ENCODE assay signal across 7 cellular contexts in genomic region chr16:11914759-11915643, GRCh38. TPM values are rescaled to one million over a fixed set of nuclear protein-coding genes. Genes with fewer than 3 reads are reported as not detected.
DNase-seq lines count a peak whose midpoint lies in the region; ATAC-seq and TF ChIP-seq lines count a peak whose summit lies in the region.

No MANE protein-coding gene starts in this region.

- peaks cover 9 to 61% (median 39%) of the 10 kb centered on the region in 3 donors for H3K4me1 ChIP-seq in esophagus squamous epithelium
- H3K4me1 ChIP-seq in stomach smooth muscle (ENCODE audit: control insufficient read depth, insufficient read depth, low read length): peaks cover 27% of the 10 kb centered on the region

- H3K27me3 ChIP-seq in esophagus squamous epithelium: no peaks in the 10 kb centered on the region
- H3K27me3 ChIP-seq in stomach smooth muscle (ENCODE audit: control insufficient read depth in 1 of 2, insufficient read depth in 2 of 2, low read length in 2 of 2): no peaks in the 10 kb centered on the region

- intact Hi-C loops in esophagus squamous epithelium (cut with DNase I): no loop called here

- H3K9me3 ChIP-seq in esophagus squamous epithelium: no peaks in the 10 kb centered on the region
- H3K9me3 ChIP-seq in stomach smooth muscle (ENCODE audit: control insufficient read depth in 2 of 2, low read length in 2 of 2): no peaks in the 10 kb centered on the region

- H3K36me3 ChIP-seq in esophagus squamous epithelium (no peaks in the 10 kb centered on the region), stomach smooth muscle (ENCODE audit: control insufficient read depth in 2 of 2, insufficient read depth in 2 of 2, low read length in 2 of 2) (no peaks in the 10 kb centered on the region)

- H3K4me3 ChIP-seq in NB4 (ENCODE audit: low read depth, low read length): peak overlapping the region; percentile 95
- H3K4me3 ChIP-seq in esophagus squamous epithelium: peak overlapping the region; percentile 66 to 97 (median 90)
- peak overlapping the region; percentile 89 to 97 for H3K4me3 ChIP-seq in stomach smooth muscle (ENCODE audit: low read length in 2 of 2)

- peaks cover 44% of the 10 kb centered on the region for H3K4me1 Mint-ChIP-seq in activated T-cell treated with anti-CD3 and anti-CD28 coated beads, Interleukin-2, amount 50 U/mL, for 4 hours (ENCODE audit: low read depth)
- H3K4me1 Mint-ChIP-seq in naive B cell: peaks cover 26 to 44% (median 42%) of the 10 kb centered on the region in 3 donors

- H3K9ac ChIP-seq in stomach smooth muscle (ENCODE audit: low read length in 2 of 2): peak overlapping the region; percentile 68 to 83

- peak overlapping the region; percentile 41 to 95 (median 94) for H3K27ac Mint-ChIP-seq in naive B cell

- peaks cover 15% of the 10 kb centered on the region for H3K36me3 Mint-ChIP-seq in activated T-cell treated with anti-CD3 and anti-CD28 coated beads, Interleukin-2, amount 50 U/mL, for 4 hours (ENCODE audit: insufficient read depth)
- no peaks in the 10 kb centered on the region for H3K36me3 Mint-ChIP-seq in naive B cell

- TF ChIP-seq POLR2A in GM18505 (IDR thresholded peaks at IDR 0.05; ENCODE audit: borderline replicate concordance, extremely low read depth, insufficient read depth, insufficient read length) (no peak), NB4 (IDR thresholded peaks at IDR 0.05; ENCODE audit: extremely low read depth, insufficient read length) (no peak), esophagus squamous epithelium (IDR thresholded peaks at IDR 0.05) (no peak)

- TF ChIP-seq CTCF in NB4 (IDR thresholded peaks at IDR 0.05; ENCODE audit: low read depth, low read length) (no peak), esophagus squamous epithelium (IDR thresholded peaks at IDR 0.05) (no peak)

- peaks cover under 1% of the 10 kb centered on the region for H3K27me3 Mint-ChIP-seq in activated T-cell treated with anti-CD3 and anti-CD28 coated beads, Interleukin-2, amount 50 U/mL, for 4 hours (ENCODE audit: low read depth)
- no peaks in the 10 kb centered on the region for H3K27me3 Mint-ChIP-seq in naive B cell

- WGBS in esophagus squamous epithelium, 2 donors: 0% methylated on average over 17 to 26 of the region's 97 CpGs

- H3K27ac ChIP-seq in esophagus squamous epithelium: peak overlapping the region; percentile 96 to 99 (median 97)
- peak overlapping the region; percentile 80 for H3K27ac ChIP-seq in stomach smooth muscle (ENCODE audit: low read length)

- H3K9me3 Mint-ChIP-seq in activated T-cell treated with anti-CD3 and anti-CD28 coated beads, Interleukin-2, amount 50 U/mL, for 4 hours: no peaks in the 10 kb centered on the region
- H3K9me3 Mint-ChIP-seq in naive B cell: no peaks in the 10 kb centered on the region

- ATAC-seq in GM18505 (IDR thresholded peaks at IDR 0.05; ENCODE audit: unreplicated experiment): peak; percentile 33
- peak; percentile 30 for ATAC-seq in HG02588 (IDR thresholded peaks at IDR 0.05; ENCODE audit: unreplicated experiment)
- ATAC-seq in activated T-cell treated with anti-CD3 and anti-CD28 coated beads, Interleukin-2, amount 50 U/mL, for 4 hours: peak; percentile 21 to 47
- ATAC-seq in naive B cell (ENCODE audit: low read depth in 2 of 2): peak; percentile 11 to 23

- peak overlapping the region; percentile 96 for H3K4me3 Mint-ChIP-seq in activated T-cell treated with anti-CD3 and anti-CD28 coated beads, Interleukin-2, amount 50 U/mL, for 4 hours
- peak overlapping the region; percentile 91 to 96 (median 94) for H3K4me3 Mint-ChIP-seq in naive B cell

- peak; percentile 66 for DNase-seq in NB4 (ENCODE audit: low read depth)
- DNase-seq in activated T-cell treated with anti-CD3 and anti-CD28 coated beads, Interleukin-2, amount 50 U/mL, for 4 hours: peak; percentile 21
- no peak for DNase-seq in esophagus squamous epithelium (lab: John Stamatoyannopoulos, UW)
- DNase-seq in naive B cell: peak; percentile 52

RNA-seq across cellular contexts. Expression of gene GSPT1, which starts 0.8 kb away (rescaled TPM):
- 100 to 1,000 TPM; 266 to 281 (median 276) TPM for total RNA-seq in activated T-cell treated with anti-CD3 and anti-CD28 coated beads, Interleukin-2, amount 50 U/mL, for 4 hours
- 10 to 100 TPM; 55.5 to 99.0 (median 78.2) TPM for total RNA-seq in esophagus squamous epithelium
- 10 to 100 TPM; 35.4 to 65.5 (median 54.3) TPM for polyA plus RNA-seq in naive B cell (ENCODE audit: low read depth in 6 of 6)

RNA-seq across cellular contexts. Expression of gene NPIPB2, which starts 26.8 kb away (rescaled TPM):
- total RNA-seq in activated T-cell treated with anti-CD3 and anti-CD28 coated beads, Interleukin-2, amount 50 U/mL, for 4 hours: 10 to 100 TPM in 1 of 3 donors, 1 to 10 TPM in 2; 4.3 to 11.7 (median 6.2) TPM
- total RNA-seq in esophagus squamous epithelium: 1 to 10 TPM; 1.3 to 7.4 (median 3.2) TPM
- polyA plus RNA-seq in naive B cell (ENCODE audit: low read depth in 6 of 6): 1 to 10 TPM in 4 of 6 donors, not detected in 2; 1.4 to 8.7 (median 6.1) TPM

RNA-seq across cellular contexts. Expression of gene TNFRSF17, which starts 50.0 kb away (rescaled TPM):
- total RNA-seq in activated T-cell treated with anti-CD3 and anti-CD28 coated beads, Interleukin-2, amount 50 U/mL, for 4 hours: not detected
- not detected for total RNA-seq in esophagus squamous epithelium
- 10 to 100 TPM; 24.0 to 75.8 (median 39.7) TPM for polyA plus RNA-seq in naive B cell (ENCODE audit: low read depth in 6 of 6)
